Comparison of ENCODE assay signal across 26 cellular contexts in genomic region chr2:8615252-8616083, GRCh38.
A peak's percentile ranks its signal among the peaks of the same experiment; 100 is the strongest.
DNase-seq lines count a peak whose midpoint lies in the region; ATAC-seq and TF ChIP-seq lines count a peak whose summit lies in the region.
"Had no signal": no experiment of that assay in that cellular context is flagged by ENCODE, and none has a peak within 500 bp of the region (broad histone marks: within the 10 kb centered on the region; RNA-seq: fewer than 3 reads in every experiment).

No MANE protein-coding gene starts in this region.

- H3K27ac Mint-ChIP-seq in nephron progenitor cell: peak overlapping the region; percentile 46
- H3K27ac Mint-ChIP-seq: activated B cell treated with CpG ODN at 0.5 μM for 24 hours; activated naive CD4-positive, alpha-beta T cell treated with anti-CD3 and anti-CD28 coated beads for 36 hours; memory B cell; stimulated activated memory B cell treated with anti-CD40 and anti-IgM and Interleukin-4, amounts not matched to agents 10 μg/mL and 1 μg/mL and 100 μg/mL, for 72 hours; type B pancreatic cell had no signal

- H3K4me3 Mint-ChIP-seq in nephron progenitor cell: no peak overlapping the region
- H3K4me3 Mint-ChIP-seq: activated B cell treated with CpG ODN at 0.5 μM for 24 hours; activated naive CD4-positive, alpha-beta T cell treated with anti-CD3 and anti-CD28 coated beads for 36 hours; brain; memory B cell; neural crest cell; stimulated activated memory B cell treated with anti-CD40 and anti-IgM and Interleukin-4, amounts not matched to agents 10 μg/mL and 1 μg/mL and 100 μg/mL, for 72 hours; type B pancreatic cell had no signal

- H3K4me3 ChIP-seq in right atrium auricular region (no peak overlapping the region), cardiac muscle cell (no peak overlapping the region)

- peaks cover 14% of the 10 kb centered on the region for H3K9me3 Mint-ChIP-seq in nephron progenitor cell

- peaks cover 68% of the 10 kb centered on the region for H3K4me1 Mint-ChIP-seq in nephron progenitor cell
- H3K4me1 Mint-ChIP-seq: activated B cell treated with CpG ODN at 0.5 μM for 24 hours; brain; memory B cell; neural crest cell; stimulated activated memory B cell treated with anti-CD40 and anti-IgM and Interleukin-4, amounts not matched to agents 10 μg/mL and 1 μg/mL and 100 μg/mL, for 72 hours had no signal

- H3K36me3 ChIP-seq in right atrium auricular region: no peaks in the 10 kb centered on the region
- H3K36me3 ChIP-seq in cardiac muscle cell: no peaks in the 10 kb centered on the region

- no peak for TF ChIP-seq CTCF in right atrium auricular region (IDR thresholded peaks at IDR 0.05)
- TF ChIP-seq CTCF in cardiac muscle cell (IDR thresholded peaks at IDR 0.05; ENCODE audit: low read depth, low read length): no peak
- no peak for TF ChIP-seq CTCF in nephron progenitor cell (IDR thresholded peaks at IDR 0.05)

- DNase-seq in Right ventricle myocardium inferior (ENCODE audit: missing footprints) (no peak), right atrium auricular region (ENCODE audit: low spot score) (no peak), cardiac muscle cell (ENCODE audit: low read depth in 1 of 2, low spot score in 1 of 2) (no peak), nephron progenitor cell (no peak), NOMO-1 treated with DMSO at 0.1 percent for 48 hours (lab: John Stamatoyannopoulos, UW; ENCODE audit: unreplicated experiment) (no peak)
- DNase-seq: activated B cell treated with CpG ODN at 0.5 μM for 24 hours; activated CD4-positive, alpha-beta T cell treated with anti-CD3 and anti-CD28 coated beads, Interleukin-2, amount 50 U/mL, for 1 hour; activated naive CD4-positive, alpha-beta T cell treated with anti-CD3 and anti-CD28 coated beads for 36 hours; activated T-cell treated with anti-CD3 and anti-CD28 coated beads, Interleukin-2, amount 50 U/mL, for 48 hours; amniotic stem cell; DND-41; GF-D8; NCI-H1092; NCI-H187; NCI-H2171; NCI-H510A; RPMI8226; T1000 had no signal

- peaks cover 13% of the 10 kb centered on the region for H3K27me3 Mint-ChIP-seq in nephron progenitor cell (ENCODE audit: low read depth, poor library complexity)
- H3K27me3 Mint-ChIP-seq: brain, type B pancreatic cell had no signal

- H3K36me3 Mint-ChIP-seq in nephron progenitor cell (ENCODE audit: low read depth): peaks cover 18% of the 10 kb centered on the region
- H3K36me3 Mint-ChIP-seq: brain; memory B cell; stimulated activated memory B cell treated with anti-CD40 and anti-IgM and Interleukin-4, amounts not matched to agents 10 μg/mL and 1 μg/mL and 100 μg/mL, for 72 hours; type B pancreatic cell had no signal

- peaks cover 0 to 8% of the 10 kb centered on the region in 2 donors for H3K4me1 ChIP-seq in right atrium auricular region
- peaks cover 23% of the 10 kb centered on the region for H3K4me1 ChIP-seq in cardiac muscle cell (ENCODE audit: low read depth)

- H3K27ac ChIP-seq in right atrium auricular region (peak overlapping the region in 1 of 2 donors; percentile 61), cardiac muscle cell (peak overlapping the region; percentile 59)

- H3K9me3 ChIP-seq in right atrium auricular region: no peaks in the 10 kb centered on the region
- no peaks in the 10 kb centered on the region for H3K9me3 ChIP-seq in cardiac muscle cell (ENCODE audit: low read depth)

- no peaks in the 10 kb centered on the region for H3K27me3 ChIP-seq in right atrium auricular region
- H3K27me3 ChIP-seq in cardiac muscle cell: no peaks in the 10 kb centered on the region

- peak; percentile 79 for ATAC-seq in Right ventricle myocardium inferior
- no peak for ATAC-seq in HG02759 (IDR thresholded peaks at IDR 0.05; ENCODE audit: unreplicated experiment)
- ATAC-seq in HG03432 (IDR thresholded peaks at IDR 0.05; ENCODE audit: unreplicated experiment): no peak
- no peak for ATAC-seq in HG03521 (IDR thresholded peaks at IDR 0.05; ENCODE audit: unreplicated experiment)
- ATAC-seq: stimulated activated memory B cell treated with anti-CD40 and anti-IgM and Interleukin-4, amounts not matched to agents 10 μg/mL and 1 μg/mL and 100 μg/mL, for 72 hours had no signal

- intact Hi-C loops in Right ventricle myocardium inferior (cut with DNase I): no loop called here
